ENCODE assay signal across 13 cellular contexts in genomic region chr10:124026337-124026939, GRCh38.
DNase-seq lines count a peak whose midpoint lies in the region; ATAC-seq and TF ChIP-seq lines count a peak whose summit lies in the region.
"Had no signal": no experiment of that assay in that cellular context is flagged by ENCODE, and none has a peak within 500 bp of the region (broad histone marks: within the 10 kb centered on the region; RNA-seq: fewer than 3 reads in every experiment).

No MANE protein-coding gene starts in this region.

- H3K4me2 ChIP-seq in SK-N-SH (no peak overlapping the region), neural progenitor cell (no peak overlapping the region)

- H3K79me2 ChIP-seq in SK-N-SH (ENCODE audit: insufficient read depth) (no peaks in the 10 kb centered on the region), neural progenitor cell (ENCODE audit: low read depth) (no peaks in the 10 kb centered on the region)

- intact Hi-C loops in left ventricle myocardium superior (cut with micrococcal nuclease) = no loop called here

- H3K27ac ChIP-seq in SK-N-SH (ENCODE audit: low read depth in 2 of 2, low read length in 1 of 2) (no peak overlapping the region), gastroesophageal sphincter (peak overlapping the region in 3 of 4 donors; percentile 63 to 74 (median 64)), neural progenitor cell (no peak overlapping the region)
- H3K27ac ChIP-seq: 22Rv1 had no signal

- H3F3A ChIP-seq in SK-N-SH (replicated peaks; ENCODE audit: insufficient read depth) (no peaks in the 10 kb centered on the region), neural progenitor cell (ENCODE audit: low read depth) (no peaks in the 10 kb centered on the region)

- peaks cover 5% of the 10 kb centered on the region for H3K36me3 Mint-ChIP-seq in neural progenitor cell
- H3K36me3 Mint-ChIP-seq in activated naive CD4-positive, alpha-beta T cell treated with anti-CD3 and anti-CD28 coated beads, Interleukin-2, amount 50 U/mL, for 72 hours = no peaks in the 10 kb centered on the region

- no peak for TF ChIP-seq POLR2A in gastroesophageal sphincter (IDR thresholded peaks at IDR 0.05)

- TF ChIP-seq EP300 in SK-N-SH (IDR thresholded peaks at IDR 0.05; ENCODE audit: borderline replicate concordance in 1 of 2, low read depth in 1 of 2, low read length in 1 of 2) = no peak
- no peak for TF ChIP-seq EP300 in gastroesophageal sphincter (IDR thresholded peaks at IDR 0.05)

- H3K4me3 ChIP-seq in SK-N-SH (ENCODE audit: low read depth in 2 of 2, low read length in 1 of 2) = no peak overlapping the region
- H3K4me3 ChIP-seq in gastroesophageal sphincter = no peak overlapping the region
- no peak overlapping the region for H3K4me3 ChIP-seq in neural progenitor cell

- POLR2A ChIA-PET in SK-N-SH (lab: Yijun Ruan, JAX) = no interaction called here

- H3K9me3 ChIP-seq in SK-N-SH (no peaks in the 10 kb centered on the region), gastroesophageal sphincter (no peaks in the 10 kb centered on the region), neural progenitor cell (ENCODE audit: low read depth) (no peaks in the 10 kb centered on the region)
- H3K9me3 ChIP-seq: Caco-2 had no signal

- TF ChIP-seq CTCF in SK-N-SH (IDR thresholded peaks at IDR 0.05) (no peak), gastroesophageal sphincter (IDR thresholded peaks at IDR 0.05) (no peak), neural progenitor cell (IDR thresholded peaks at IDR 0.05) (no peak)

- H3K27ac Mint-ChIP-seq in neural progenitor cell = no peak overlapping the region
- H3K27ac Mint-ChIP-seq in activated naive CD4-positive, alpha-beta T cell treated with anti-CD3 and anti-CD28 coated beads, Interleukin-2, amount 50 U/mL, for 72 hours = no peak overlapping the region

- H3K27me3 Mint-ChIP-seq in neural progenitor cell (ENCODE audit: insufficient read depth, low read depth) = peaks cover 7% of the 10 kb centered on the region

- H3K27me3 ChIP-seq in SK-N-SH (ENCODE audit: insufficient read depth) = no peaks in the 10 kb centered on the region
- H3K27me3 ChIP-seq in gastroesophageal sphincter = no peaks in the 10 kb centered on the region
- peaks cover 5% of the 10 kb centered on the region for H3K27me3 ChIP-seq in neural progenitor cell

- H3K4me1 Mint-ChIP-seq in neural progenitor cell = peaks cover 15% of the 10 kb centered on the region

- peaks cover 2% of the 10 kb centered on the region for H3K9me3 Mint-ChIP-seq in neural progenitor cell
- H3K9me3 Mint-ChIP-seq in activated naive CD4-positive, alpha-beta T cell treated with anti-CD3 and anti-CD28 coated beads, Interleukin-2, amount 50 U/mL, for 72 hours = no peaks in the 10 kb centered on the region

- 51% methylated on average over 12 of the region's 13 CpGs for WGBS in SK-N-SH (ENCODE audit: low lambda C conversion rate)
- 32 to 40% methylated on average over 9 to 13 of the region's 13 CpGs for whole genome bisulfite sequencing in gastroesophageal sphincter (ENCODE audit: low coverage in 1 of 2), 2 donors

- no peaks in the 10 kb centered on the region for H3K9me2 ChIP-seq in SK-N-SH

- H2AFZ ChIP-seq in SK-N-SH (ENCODE audit: low read depth) (no peak overlapping the region), neural progenitor cell (replicated peaks) (peak overlapping the region; percentile 6)

- H4K20me1 ChIP-seq in SK-N-SH (ENCODE audit: insufficient read depth) = no peaks in the 10 kb centered on the region
- H4K20me1 ChIP-seq in neural progenitor cell (ENCODE audit: low read depth) = no peaks in the 10 kb centered on the region

- ATAC-seq in SK-N-SH treated with all-trans-retinoic acid at 6 μM for 48 hours (no peak), gastroesophageal sphincter (no peak), left ventricle myocardium superior (no peak)
- ATAC-seq in activated naive CD4-positive, alpha-beta T cell treated with anti-CD3 and anti-CD28 coated beads, Interleukin-2, amount 50 U/mL, for 72 hours = no peak

- CTCF ChIA-PET in SK-N-SH (lab: Yijun Ruan, JAX) = interaction anchor here (2.2 to 3.9 kb wide), 2 partner anchors 31 to 364 kb away, joined by 12 read pairs; no protein-coding TSS in a partner anchor

- H3K4me1 ChIP-seq in SK-N-SH (ENCODE audit: control insufficient read depth in 1 of 2, insufficient read depth in 2 of 2, low read depth in 1 of 2, low read length in 1 of 2) (no peaks in the 10 kb centered on the region), gastroesophageal sphincter (peaks cover 0 to 84% (median 17%) of the 10 kb centered on the region in 3 donors), neural progenitor cell (peaks cover 3% of the 10 kb centered on the region)
- H3K4me1 ChIP-seq: Caco-2 had no signal

- H3K9ac ChIP-seq in SK-N-SH (no peak overlapping the region), neural progenitor cell (no peak overlapping the region)

- DNase-seq in SK-N-SH = no peak
- DNase-seq in neural progenitor cell (ENCODE audit: low spot score) = peak; percentile 32
- DNase-seq in activated naive CD4-positive, alpha-beta T cell treated with anti-CD3 and anti-CD28 coated beads, Interleukin-2, amount 50 U/mL, for 72 hours (ENCODE audit: low spot score in 2 of 2) = no peak
- DNase-seq in ureter (ENCODE audit: low spot score) = no peak
- DNase-seq in left ventricle myocardium superior = no peak
- no peak for DNase-seq in RKO (ENCODE audit: low spot score)
- DNase-seq: NCI-H2029, NCI-H510A, SHP77 treated with DMSO at 0.1 percent for 48 hours had no signal

- no peak for TF ChIP-seq RAD21 in SK-N-SH (IDR thresholded peaks at IDR 0.05; ENCODE audit: low read length)

- no peak overlapping the region for H3K4me3 Mint-ChIP-seq in neural progenitor cell

- H3K36me3 ChIP-seq in SK-N-SH (replicated peaks in 1 of 2; ENCODE audit: control insufficient read depth in 1 of 2, insufficient read depth in 2 of 2, low read length in 1 of 2) = no peaks in the 10 kb centered on the region
- peaks cover 0 to 40% of the 10 kb centered on the region in 2 donors for H3K36me3 ChIP-seq in gastroesophageal sphincter
- no peaks in the 10 kb centered on the region for H3K36me3 ChIP-seq in neural progenitor cell

TF ChIP-seq in SK-N-SH treated with all-trans-retinoic acid at 6 μM for 48 hours, 23 proteins besides CTCF, POLR2A, EP300 and RAD21:
- TF ChIP-seq ZNF70 (CRISPR knock-in tag; IDR thresholded peaks at IDR 0.05) = peak; percentile 81
- TF ChIP-seq TOX (CRISPR knock-in tag; IDR thresholded peaks at IDR 0.05; ENCODE audit: borderline replicate concordance) = no peak
TF ChIP-seq in SK-N-SH treated with all-trans-retinoic acid at 6 μM for 48 hours: peak in this region for 1.

TF ChIP-seq in SK-N-SH, 30 proteins besides CTCF, POLR2A, EP300 and RAD21 (continues in another document):
- TF ChIP-seq TCF12 (IDR thresholded peaks at IDR 0.05) = no peak
- TF ChIP-seq PBX3 (IDR thresholded peaks at IDR 0.05) = no peak
- TF ChIP-seq MEF2A (IDR thresholded peaks at IDR 0.05; ENCODE audit: borderline replicate concordance, low read depth) = no peak
- TF ChIP-seq EZH2phosphoT487 (IDR thresholded peaks at IDR 0.05; ENCODE audit: borderline replicate concordance, low read depth) = no peak
- no peak for TF ChIP-seq RXRA (IDR thresholded peaks at IDR 0.05; ENCODE audit: borderline replicate concordance, low read depth)
- TF ChIP-seq CHD2 (IDR thresholded peaks at IDR 0.05; ENCODE audit: low read length, partially characterized antibody) = no peak
- no peak for TF ChIP-seq RCOR1 (IDR thresholded peaks at IDR 0.05; ENCODE audit: low read length)
- no peak for TF ChIP-seq YY1 (IDR thresholded peaks at IDR 0.05; ENCODE audit: low read depth)
- no peak for TF ChIP-seq TEAD4 (IDR thresholded peaks at IDR 0.05; ENCODE audit: borderline replicate concordance, insufficient read depth)
- TF ChIP-seq RFX5 (IDR thresholded peaks at IDR 0.05; ENCODE audit: low read length) = no peak
- no peak for TF ChIP-seq ZBTB33 (IDR thresholded peaks at IDR 0.05; ENCODE audit: borderline replicate concordance, low read depth)
- TF ChIP-seq NFIC (IDR thresholded peaks at IDR 0.05; ENCODE audit: borderline replicate concordance) = no peak
- TF ChIP-seq IRF3 (IDR thresholded peaks at IDR 0.05; ENCODE audit: low read depth, low read length) = no peak
- no peak for TF ChIP-seq GATA2 (CRISPR knock-in tag; IDR thresholded peaks at IDR 0.05)
- no peak for TF ChIP-seq SMC3 (IDR thresholded peaks at IDR 0.05; ENCODE audit: low read depth, low read length)
- TF ChIP-seq FOXM1 (IDR thresholded peaks at IDR 0.05; ENCODE audit: low read depth) = no peak

Comparison
In these comparisons a context has a peak if more than half of its experiments do, and no peak if none do; other contexts are left out.
1. H3K27ac ChIP-seq: peak in gastroesophageal sphincter (3 of 4); none in SK-N-SH (0 of 2) and neural progenitor cell (single experiment).